9 cellular contexts compared by ENCODE assay signal in genomic region chr12:138898-139534, GRCh38.
A peak's percentile ranks its signal among the peaks of the same experiment; 100 is the strongest.
DNase-seq lines count a peak whose midpoint lies in the region; ATAC-seq and TF ChIP-seq lines count a peak whose summit lies in the region.
"Had no signal": no experiment of that assay in that cellular context is flagged by ENCODE, and none has a peak within 500 bp of the region (broad histone marks: within the 10 kb centered on the region; RNA-seq: fewer than 3 reads in every experiment).

No MANE protein-coding gene starts in this region.

- H3K27me3 ChIP-seq in thoracic aorta (replicated peaks; ENCODE audit: insufficient read depth): no peaks in the 10 kb centered on the region

- no peaks in the 10 kb centered on the region for H3K36me3 ChIP-seq in thoracic aorta

- H3K9me3 ChIP-seq in thoracic aorta: no peaks in the 10 kb centered on the region

- CTCF ChIA-PET in activated CD4-positive, alpha-beta T cell treated with anti-CD3 and anti-CD28 coated beads for 36 hours (lab: Charles Lee): no interaction called here
- CTCF ChIA-PET in activated CD4-positive, alpha-beta T cell treated with anti-CD3 and anti-CD28 coated beads, Interleukin-2, amount 10 ng/mL, durations not matched to agents 7 days and 5 days (lab: Charles Lee): no interaction called here
- CTCF ChIA-PET in RWPE1 (lab: Yijun Ruan, JAX): no interaction called here

- H3K4me1 ChIP-seq in thoracic aorta (ENCODE audit: control insufficient read depth in 1 of 2, low read depth in 2 of 2): peaks cover 5 to 12% of the 10 kb centered on the region in 2 donors

- H3K4me3 ChIP-seq in thoracic aorta: peak overlapping the region; percentile 58

- H3K27ac Mint-ChIP-seq in activated CD4-positive, alpha-beta T cell treated with anti-CD3 and anti-CD28 coated beads for 36 hours: no peak overlapping the region
- H3K27ac Mint-ChIP-seq in activated CD4-positive, alpha-beta T cell treated with anti-CD3 and anti-CD28 coated beads, Interleukin-2, amount 10 ng/mL, durations not matched to agents 7 days and 5 days: no peak overlapping the region
- peak overlapping the region; percentile 59 to 95 (median 87) for H3K27ac Mint-ChIP-seq in nephron

- H3K27me3 Mint-ChIP-seq in activated CD4-positive, alpha-beta T cell treated with anti-CD3 and anti-CD28 coated beads for 36 hours: peaks cover 26% of the 10 kb centered on the region
- peaks cover 22% of the 10 kb centered on the region for H3K27me3 Mint-ChIP-seq in activated CD4-positive, alpha-beta T cell treated with anti-CD3 and anti-CD28 coated beads, Interleukin-2, amount 10 ng/mL, durations not matched to agents 7 days and 5 days
- peaks cover 57% of the 10 kb centered on the region for H3K27me3 Mint-ChIP-seq in nephron (ENCODE audit: low read depth)

- H3K36me3 Mint-ChIP-seq in activated CD4-positive, alpha-beta T cell treated with anti-CD3 and anti-CD28 coated beads for 36 hours (ENCODE audit: low read depth): no peaks in the 10 kb centered on the region
- H3K36me3 Mint-ChIP-seq in activated CD4-positive, alpha-beta T cell treated with anti-CD3 and anti-CD28 coated beads, Interleukin-2, amount 10 ng/mL, durations not matched to agents 7 days and 5 days (ENCODE audit: low read depth): no peaks in the 10 kb centered on the region
- peaks cover 3% of the 10 kb centered on the region for H3K36me3 Mint-ChIP-seq in nephron (ENCODE audit: low read depth)

- intact Hi-C loops in activated CD4-positive, alpha-beta T cell treated with anti-CD3 and anti-CD28 coated beads for 36 hours (cut with DNase I, micrococcal nuclease): no loop called here

- no peak for TF ChIP-seq CTCF in nephron (IDR thresholded peaks at IDR 0.05; ENCODE audit: unreplicated experiment in 3 of 3)
- TF ChIP-seq CTCF in thoracic aorta (IDR thresholded peaks at IDR 0.05): no peak
- no peak for TF ChIP-seq CTCF in RWPE1 (conservative IDR thresholded peaks at IDR 0.05; ENCODE audit: low read depth)

- H3K9me3 Mint-ChIP-seq in activated CD4-positive, alpha-beta T cell treated with anti-CD3 and anti-CD28 coated beads for 36 hours (ENCODE audit: low read depth): no peaks in the 10 kb centered on the region
- H3K9me3 Mint-ChIP-seq in activated CD4-positive, alpha-beta T cell treated with anti-CD3 and anti-CD28 coated beads, Interleukin-2, amount 10 ng/mL, durations not matched to agents 7 days and 5 days: no peaks in the 10 kb centered on the region
- no peaks in the 10 kb centered on the region for H3K9me3 Mint-ChIP-seq in nephron

- POLR2A ChIA-PET in activated CD4-positive, alpha-beta T cell treated with anti-CD3 and anti-CD28 coated beads for 36 hours (lab: Charles Lee): no interaction called here
- POLR2A ChIA-PET in activated CD4-positive, alpha-beta T cell treated with anti-CD3 and anti-CD28 coated beads, Interleukin-2, amount 10 ng/mL, durations not matched to agents 7 days and 5 days (lab: Charles Lee): no interaction called here
- POLR2A ChIA-PET in RWPE1 (lab: Yijun Ruan, JAX; ENCODE audit: low non-redundant PET): no interaction called here

- H3K27ac ChIP-seq in thoracic aorta: no peak overlapping the region
- no peak overlapping the region for H3K27ac ChIP-seq in RWPE1

- no peak overlapping the region for H3K4me3 Mint-ChIP-seq in activated CD4-positive, alpha-beta T cell treated with anti-CD3 and anti-CD28 coated beads for 36 hours
- no peak overlapping the region for H3K4me3 Mint-ChIP-seq in activated CD4-positive, alpha-beta T cell treated with anti-CD3 and anti-CD28 coated beads, Interleukin-2, amount 10 ng/mL, durations not matched to agents 7 days and 5 days
- peak overlapping the region; percentile 66 to 79 (median 72) for H3K4me3 Mint-ChIP-seq in nephron

- peak; percentile 43 for DNase-seq in activated CD4-positive, alpha-beta T cell treated with anti-CD3 and anti-CD28 coated beads for 36 hours
- no peak for DNase-seq in activated CD4-positive, alpha-beta T cell treated with anti-CD3 and anti-CD28 coated beads, Interleukin-2, amount 10 ng/mL, durations not matched to agents 7 days and 5 days
- DNase-seq in ecto neural progenitor cell (ENCODE audit: low spot score): peak; percentile 68
- no peak for DNase-seq in thoracic aorta (ENCODE audit: low spot score)
- no peak for DNase-seq in RWPE1 (ENCODE audit: low spot score)
- DNase-seq in mesenteric fat pad (ENCODE audit: low spot score): no peak
- DNase-seq: NCI-H69 had no signal

- ATAC-seq in activated CD4-positive, alpha-beta T cell treated with anti-CD3 and anti-CD28 coated beads for 36 hours: peak; percentile 36
- ATAC-seq in thoracic aorta (ENCODE audit: insufficient number of reproducible peaks, low FRiP score, low read depth): no peak
- ATAC-seq in HG02763 (IDR thresholded peaks at IDR 0.05; ENCODE audit: unreplicated experiment): no peak

- H3K4me1 Mint-ChIP-seq in activated CD4-positive, alpha-beta T cell treated with anti-CD3 and anti-CD28 coated beads for 36 hours: no peaks in the 10 kb centered on the region
- peaks cover under 1% of the 10 kb centered on the region for H3K4me1 Mint-ChIP-seq in activated CD4-positive, alpha-beta T cell treated with anti-CD3 and anti-CD28 coated beads, Interleukin-2, amount 10 ng/mL, durations not matched to agents 7 days and 5 days
- H3K4me1 Mint-ChIP-seq in nephron: peaks cover 46% of the 10 kb centered on the region

Comparison
In these comparisons a context has a peak if more than half of its experiments do, and no peak if none do; other contexts are left out.
1. DNase-seq: peak in activated CD4-positive, alpha-beta T cell treated with anti-CD3 and anti-CD28 coated beads for 36 hours (single experiment) and ecto neural progenitor cell (single experiment); none in activated CD4-positive, alpha-beta T cell treated with anti-CD3 and anti-CD28 coated beads, Interleukin-2, amount 10 ng/mL, durations not matched to agents 7 days and 5 days (single experiment), thoracic aorta (single experiment), RWPE1 (single experiment) and mesenteric fat pad (single experiment).
2. H3K27ac Mint-ChIP-seq: peak in nephron (3 of 3); none in activated CD4-positive, alpha-beta T cell treated with anti-CD3 and anti-CD28 coated beads for 36 hours (single experiment) and activated CD4-positive, alpha-beta T cell treated with anti-CD3 and anti-CD28 coated beads, Interleukin-2, amount 10 ng/mL, durations not matched to agents 7 days and 5 days (single experiment).
3. H3K4me3 Mint-ChIP-seq: peak in nephron (3 of 3); none in activated CD4-positive, alpha-beta T cell treated with anti-CD3 and anti-CD28 coated beads for 36 hours (single experiment) and activated CD4-positive, alpha-beta T cell treated with anti-CD3 and anti-CD28 coated beads, Interleukin-2, amount 10 ng/mL, durations not matched to agents 7 days and 5 days (single experiment).